In the genomic region with DNA sequence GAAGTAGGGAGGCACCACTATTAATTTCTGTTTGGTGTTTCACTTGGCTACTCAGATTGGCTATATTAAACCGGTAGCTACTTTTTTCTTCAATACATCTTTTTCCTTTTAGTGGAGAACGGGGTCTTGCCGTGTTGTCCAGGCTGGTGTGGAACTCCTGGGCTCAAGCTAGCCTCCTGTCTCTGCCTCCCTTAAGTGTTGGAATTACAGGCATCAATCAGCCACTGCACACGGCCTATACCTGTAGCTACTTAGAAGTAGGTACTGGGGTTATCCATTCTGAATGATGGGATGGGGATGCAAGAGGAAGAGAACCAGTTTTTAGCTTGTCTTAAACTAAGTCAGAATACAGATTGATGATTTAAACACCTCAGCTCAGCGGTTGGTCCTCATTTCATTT, we compare ENCODE assay signal across 8 cellular contexts. TPM values are rescaled to one million over a fixed set of nuclear protein-coding genes. Genes with fewer than 3 reads are reported as not detected.
A peak's percentile ranks its signal among the peaks of the same experiment; 100 is the strongest.
DNase-seq lines count a peak whose midpoint lies in the region; ATAC-seq and TF ChIP-seq lines count a peak whose summit lies in the region.

No MANE protein-coding gene starts in this region.

- H3K4me1 ChIP-seq in hepatocyte (ENCODE audit: insufficient read depth) (peaks cover 35% of the 10 kb centered on the region), spleen (peaks cover 46 to 68% (median 65%) of the 10 kb centered on the region in 6 donors)

- peak overlapping the region; percentile 86 for H3K4me2 ChIP-seq in hepatocyte

- DNase-seq in HEK293T (ENCODE audit: extremely low spot score) = no peak
- DNase-seq in hepatocyte (ENCODE audit: low spot score) = no peak
- peak; percentile 7 for DNase-seq in spleen
- DNase-seq in pons (ENCODE audit: low spot score) = no peak
- DNase-seq in superior temporal gyrus (ENCODE audit: extremely low spot score) = no peak

- TF ChIP-seq CTCF in WI38 (IDR thresholded peaks at IDR 0.05; ENCODE audit: low read depth, low read length) = no peak
- no peak for TF ChIP-seq CTCF in hepatocyte (IDR thresholded peaks at IDR 0.05; ENCODE audit: poor library complexity)
- no peak for TF ChIP-seq CTCF in spleen (IDR thresholded peaks at IDR 0.05 in 8 of 11, conservative IDR thresholded peaks at IDR 0.05 in 3 of 11)

- peak overlapping the region; percentile 99 for H3K27ac ChIP-seq in hepatocyte
- H3K27ac ChIP-seq in spleen = peak overlapping the region; percentile 97 to 100 (median 97)

- peaks cover 64% of the 10 kb centered on the region for H3K79me2 ChIP-seq in hepatocyte

- POLR2A ChIA-PET in HEK293T (lab: Yijun Ruan, JAX) = interaction anchor here (0.9 to 2.3 kb wide), 6 partner anchors 9 to 124 kb away, joined by 3 to 9 read pairs (median 3); partner anchors contain the start of gene DNAJC18

- H2AFZ ChIP-seq in hepatocyte = no peak overlapping the region

- no peaks in the 10 kb centered on the region for H3K36me3 ChIP-seq in hepatocyte (replicated peaks; ENCODE audit: insufficient read depth, low read depth)
- H3K36me3 ChIP-seq in spleen = peaks cover 0 to 33% (median 2%) of the 10 kb centered on the region in 6 donors

- H3K27me3 ChIP-seq in hepatocyte (no peaks in the 10 kb centered on the region), spleen (replicated peaks in 1 of 7) (no peaks in the 10 kb centered on the region)

- no peaks in the 10 kb centered on the region for H3K9me2 ChIP-seq in hepatocyte (replicated peaks; ENCODE audit: insufficient read depth)

- TF ChIP-seq POLR2A in spleen (IDR thresholded peaks at IDR 0.05) = no peak

- no peaks in the 10 kb centered on the region for H3K9me3 ChIP-seq in hepatocyte (ENCODE audit: low read depth)
- no peaks in the 10 kb centered on the region for H3K9me3 ChIP-seq in spleen

- 40% methylated on average over 5 of the region's 5 CpGs for WGBS in hepatocyte (ENCODE audit: low lambda C conversion rate, missing lambda C conversion rate)
- 25 to 43% (median 29%) methylated on average over 5 of the region's 5 CpGs for WGBS in spleen, 5 donors

- intact Hi-C loops in spleen (cut with DNase I; ENCODE audit: low total_unique reads) = no loop called here

- peaks cover 56% of the 10 kb centered on the region for H4K20me1 ChIP-seq in hepatocyte (ENCODE audit: insufficient read depth, poor library complexity, severe bottlenecking)

- H3K4me3 ChIP-seq in WI38 (ENCODE audit: low read depth, low read length) = peak overlapping the region; percentile 90
- peak overlapping the region; percentile 93 for H3K4me3 ChIP-seq in hepatocyte
- H3K4me3 ChIP-seq in spleen = peak overlapping the region; percentile 68 to 98 (median 80)

- ATAC-seq in GM21423 (IDR thresholded peaks at IDR 0.05; ENCODE audit: unreplicated experiment) = no peak
- no peak for ATAC-seq in GM19328 (IDR thresholded peaks at IDR 0.05; ENCODE audit: unreplicated experiment)

- CTCF ChIA-PET in HEK293T (lab: Yijun Ruan, JAX) = interaction anchor here (0.7 kb wide), 2 partner anchors 221 to 223 kb away, joined by 3 to 6 read pairs; no protein-coding TSS in a partner anchor

TF ChIP-seq in HEK293T, 16 proteins besides CTCF, POLR2A, EP300 and RAD21:
- no peak for TF ChIP-seq SP1 (IDR thresholded peaks at IDR 0.05)
- TF ChIP-seq NFRKB (IDR thresholded peaks at IDR 0.05) = no peak
- TF ChIP-seq HDGF (IDR thresholded peaks at IDR 0.05; ENCODE audit: borderline replicate concordance) = no peak
- TF ChIP-seq, protein P1, sequence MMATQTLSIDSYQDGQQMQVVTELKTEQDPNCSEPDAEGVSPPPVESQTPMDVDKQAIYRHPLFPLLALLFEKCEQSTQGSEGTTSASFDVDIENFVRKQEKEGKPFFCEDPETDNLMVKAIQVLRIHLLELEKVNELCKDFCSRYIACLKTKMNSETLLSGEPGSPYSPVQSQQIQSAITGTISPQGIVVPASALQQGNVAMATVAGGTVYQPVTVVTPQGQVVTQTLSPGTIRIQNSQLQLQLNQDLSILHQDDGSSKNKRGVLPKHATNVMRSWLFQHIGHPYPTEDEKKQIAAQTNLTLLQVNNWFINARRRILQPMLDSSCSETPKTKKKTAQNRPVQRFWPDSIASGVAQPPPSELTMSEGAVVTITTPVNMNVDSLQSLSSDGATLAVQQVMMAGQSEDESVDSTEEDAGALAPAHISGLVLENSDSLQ (IDR thresholded peaks at IDR 0.05) = peak; percentile 7; the same call in 1 of the 2 replicates
- no peak for TF ChIP-seq FOXM1 (IDR thresholded peaks at IDR 0.05; ENCODE audit: borderline replicate concordance)

RNA-seq across cellular contexts. Expression of gene UBE2D2, which starts 1.7 kb away (rescaled TPM):
- total RNA-seq in hepatocyte = 85.9 and 100.0 TPM in 2 replicates
- 167 and 182 TPM in 2 replicates for polyA plus RNA-seq in hepatocyte
- total RNA-seq in spleen = 100 to 1,000 TPM in 2 of 7 donors, 10 to 100 TPM in 5; 64.3 to 120 (median 94.3) TPM
- polyA plus RNA-seq in spleen = 100 to 1,000 TPM; 101 to 132 (median 103) TPM
